ENCODE assay signal across 30 cellular contexts in genomic region chr4:75057369-75057768, GRCh38.
"Had no signal": no experiment of that assay in that cellular context is flagged by ENCODE, and none has a peak within 500 bp of the region (broad histone marks: within the 10 kb centered on the region; RNA-seq: fewer than 3 reads in every experiment).

No MANE protein-coding gene starts in this region.

- DNase-seq: naive thymus-derived CD8-positive, alpha-beta T cell; nephron progenitor cell; occipital lobe; ovary; psoas muscle; right lobe of liver; spleen; stimulated activated CD4-positive, alpha-beta T cell treated with anti-CD3 and anti-CD28 coated beads, Interleukin-12 subunit alpha, Interleukin-12 subunit beta, amount 100 ng/mL, for 4 hours; stimulated activated CD4-positive, alpha-beta T cell treated with anti-CD3 and anti-CD28 coated beads, Interleukin-1b, Interleukin-23, amount 100 ng/mL, for 48 hours; stimulated activated CD4-positive, alpha-beta T cell treated with anti-CD3 and anti-CD28 coated beads, Interleukin-4, amount 100 ng/mL, for 1 hour; stimulated activated CD4-positive, alpha-beta T cell treated with anti-CD3 and anti-CD28 coated beads, Interleukin-4, amount 100 ng/mL, for 4 hours; stimulated activated CD8-positive, alpha-beta memory T cell treated with anti-CD3 and anti-CD28 coated beads, Interleukin-4, amount 100 ng/mL, for 48 hours; stimulated activated naive CD4-positive, alpha-beta T cell; stimulated activated naive CD8-positive, alpha-beta T cell treated with anti-CD3 and anti-CD28 coated beads, Interleukin-15, amount 100 ng/mL, for 72 hours; stimulated activated naive CD8-positive, alpha-beta T cell treated with anti-CD3 and anti-CD28 coated beads, Interleukin-15, Interleukin-2, amounts not matched to agents 100 U/mL and 50 U/mL, for 24 hours; substantia nigra; testis; tibial artery; transverse colon had no signal

- H3K27ac Mint-ChIP-seq: naive thymus-derived CD8-positive, alpha-beta T cell; natural killer cell treated with Interleukin-12 subunit alpha and Interleukin-12 subunit beta and Interleukin-15 and Interleukin-18, amount 100 ng/mL, for 72 hours; nephron progenitor cell; progenitor cell of endocrine pancreas; stimulated activated memory B cell treated with anti-CD40 and anti-IgM and Interleukin-4, amounts not matched to agents 10 μg/mL and 1 μg/mL and 100 μg/mL, for 72 hours; stimulated activated naive CD8-positive, alpha-beta T cell treated with anti-CD3 and anti-CD28 coated beads, Interleukin-15, amount 100 ng/mL, for 72 hours had no signal

- H2AFZ ChIP-seq: parathyroid adenoma had no signal

- H3K9ac ChIP-seq: parathyroid adenoma had no signal

- H3K36me3 Mint-ChIP-seq: naive thymus-derived CD8-positive, alpha-beta T cell; natural killer cell treated with Interleukin-12 subunit alpha and Interleukin-12 subunit beta and Interleukin-15 and Interleukin-18, amount 100 ng/mL, for 72 hours; stimulated activated memory B cell treated with anti-CD40 and anti-IgM and Interleukin-4, amounts not matched to agents 10 μg/mL and 1 μg/mL and 100 μg/mL, for 72 hours had no signal

- H3K79me2 ChIP-seq: parathyroid adenoma had no signal

- H3K4me1 ChIP-seq: parathyroid adenoma, psoas muscle, right lobe of liver, spleen, suprapubic skin, testis, transverse colon, upper lobe of left lung, vagina had no signal

- H3K27me3 ChIP-seq: ovary, right lobe of liver, spleen, suprapubic skin, testis, tibial artery, transverse colon, upper lobe of left lung, vagina had no signal

- H3K4me1 Mint-ChIP-seq: naive thymus-derived CD8-positive, alpha-beta T cell; neural crest cell; stimulated activated memory B cell treated with anti-CD40 and anti-IgM and Interleukin-4, amounts not matched to agents 10 μg/mL and 1 μg/mL and 100 μg/mL, for 72 hours; stimulated activated naive CD8-positive, alpha-beta T cell treated with anti-CD3 and anti-CD28 coated beads, Interleukin-15, amount 100 ng/mL, for 72 hours had no signal

- H3K4me2 ChIP-seq: smooth muscle cell had no signal

- H3K4me3 ChIP-seq: ovary, psoas muscle, right lobe of liver, skin epidermis, smooth muscle cell, spleen, suprapubic skin, testis, tibial artery, transverse colon, upper lobe of left lung, vagina had no signal

- H3K4me3 Mint-ChIP-seq: naive thymus-derived CD8-positive, alpha-beta T cell; natural killer cell treated with Interleukin-12 subunit alpha and Interleukin-12 subunit beta and Interleukin-15 and Interleukin-18, amount 100 ng/mL, for 72 hours; nephron progenitor cell; neural crest cell; stimulated activated memory B cell treated with anti-CD40 and anti-IgM and Interleukin-4, amounts not matched to agents 10 μg/mL and 1 μg/mL and 100 μg/mL, for 72 hours; stimulated activated naive CD8-positive, alpha-beta T cell treated with anti-CD3 and anti-CD28 coated beads, Interleukin-15, amount 100 ng/mL, for 72 hours had no signal

- H3K9me3 Mint-ChIP-seq: naive thymus-derived CD8-positive, alpha-beta T cell; natural killer cell treated with Interleukin-12 subunit alpha and Interleukin-12 subunit beta and Interleukin-15 and Interleukin-18, amount 100 ng/mL, for 72 hours; nephron progenitor cell; neural crest cell; stimulated activated memory B cell treated with anti-CD40 and anti-IgM and Interleukin-4, amounts not matched to agents 10 μg/mL and 1 μg/mL and 100 μg/mL, for 72 hours; stimulated activated naive CD8-positive, alpha-beta T cell treated with anti-CD3 and anti-CD28 coated beads, Interleukin-15, amount 100 ng/mL, for 72 hours had no signal

- ATAC-seq: naive thymus-derived CD8-positive, alpha-beta T cell; psoas muscle; right cardiac atrium; stimulated activated memory B cell treated with anti-CD40 and anti-IgM and Interleukin-4, amounts not matched to agents 10 μg/mL and 1 μg/mL and 100 μg/mL, for 72 hours; stimulated activated naive CD8-positive, alpha-beta T cell treated with anti-CD3 and anti-CD28 coated beads, Interleukin-15, amount 100 ng/mL, for 72 hours; stimulated activated naive CD8-positive, alpha-beta T cell treated with anti-CD3 and anti-CD28 coated beads, Interleukin-15, Interleukin-2, amounts not matched to agents 100 U/mL and 50 U/mL, for 24 hours had no signal

- H3K27me3 Mint-ChIP-seq: natural killer cell treated with Interleukin-12 subunit alpha and Interleukin-12 subunit beta and Interleukin-15 and Interleukin-18, amount 100 ng/mL, for 72 hours; progenitor cell of endocrine pancreas; stimulated activated memory B cell treated with anti-CD40 and anti-IgM and Interleukin-4, amounts not matched to agents 10 μg/mL and 1 μg/mL and 100 μg/mL, for 72 hours; stimulated activated naive CD8-positive, alpha-beta T cell treated with anti-CD3 and anti-CD28 coated beads, Interleukin-15, amount 100 ng/mL, for 72 hours had no signal

- H3K9me3 ChIP-seq: ovary, psoas muscle, right lobe of liver, spleen, suprapubic skin, testis, tibial artery, transverse colon, upper lobe of left lung, vagina had no signal

- H3K36me3 ChIP-seq: ovary, right lobe of liver, spleen, suprapubic skin, tibial artery, transverse colon, upper lobe of left lung, vagina had no signal

- H3K27ac ChIP-seq: ovary, parathyroid adenoma, psoas muscle, right lobe of liver, skin epidermis, spleen, suprapubic skin, testis, tibial artery, transverse colon, upper lobe of left lung, vagina had no signal
